In the genomic region with DNA sequence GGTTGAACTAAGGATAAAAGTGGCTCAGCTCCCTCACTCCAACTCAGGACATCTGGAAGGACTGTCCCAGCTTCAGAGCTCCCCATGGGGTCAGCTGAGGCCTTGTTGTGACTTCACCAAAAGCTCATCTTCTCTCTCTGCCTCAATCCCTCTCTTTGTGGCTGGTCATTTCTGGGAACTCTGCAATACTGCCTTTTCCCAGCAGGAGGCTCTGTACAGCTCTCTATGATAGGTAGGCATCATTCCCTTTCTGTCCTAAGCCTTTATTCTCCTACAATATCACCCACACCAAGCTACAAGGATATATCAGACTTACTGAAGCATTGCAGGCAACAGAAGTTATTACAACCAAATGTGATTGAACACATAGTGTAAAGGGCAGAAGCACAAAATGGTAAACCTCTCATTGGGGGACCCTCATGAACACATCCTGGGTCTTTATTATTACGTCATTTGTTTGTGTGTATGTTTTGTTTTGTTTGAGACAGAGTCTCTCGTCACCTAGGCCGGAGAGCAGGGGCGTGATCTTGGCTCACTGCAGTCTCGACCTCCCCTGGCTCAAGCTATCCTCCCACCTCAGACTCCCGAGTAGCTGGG, we compare ENCODE assay signal across 8 cellular contexts. TPM values are rescaled to one million over a fixed set of nuclear protein-coding genes. Genes with fewer than 3 reads are reported as not detected.
A peak's percentile ranks its signal among the peaks of the same experiment; 100 is the strongest.
DNase-seq lines count a peak whose midpoint lies in the region; ATAC-seq, FAIRE-seq and TF ChIP-seq lines count a peak whose summit lies in the region.

No MANE protein-coding gene starts in this region.

- no peak overlapping the region for H3K27ac Mint-ChIP-seq in memory B cell

- no peaks in the 10 kb centered on the region for H3K4me1 Mint-ChIP-seq in memory B cell

- no peaks in the 10 kb centered on the region for H3K9me3 Mint-ChIP-seq in memory B cell

- POLR2A ChIA-PET in BJ (lab: Charles Lee), result no interaction called here

- TF ChIP-seq CTCF in BJ (IDR thresholded peaks at IDR 0.05; ENCODE audit: insufficient read depth, low read depth, low read length), result peak; percentile 41; the same call in 1 of the 2 replicates
- TF ChIP-seq CTCF in adrenal gland (IDR thresholded peaks at IDR 0.05), result peak in 5 of 6 experiments; percentile 9 to 40 (median 33)

- DNase-seq in BJ (ENCODE audit: low read depth), result no peak
- no peak for DNase-seq in GM12892 (ENCODE audit: insufficient read length)
- peak in 2 of 7 donors; percentile 13 to 34 for DNase-seq in adrenal gland
- DNase-seq in memory B cell (ENCODE audit: low spot score in 2 of 2), result peak; percentile 15 to 21
- DNase-seq in T1000 (lab: John Stamatoyannopoulos, UW), result no peak
- no peak for DNase-seq in central memory CD4-positive, alpha-beta T cell
- no peak for DNase-seq in middle frontal gyrus (ENCODE audit: extremely low spot score, low spot score)

- CTCF ChIA-PET in BJ (lab: Yijun Ruan, JAX), result interaction anchor here (0.8 to 1.0 kb wide), 2 partner anchors 21 to 99 kb away, joined by 3 read pairs; no protein-coding TSS in a partner anchor

- no peaks in the 10 kb centered on the region for H3K9me3 ChIP-seq in adrenal gland (replicated peaks in 1 of 3)

- no peak overlapping the region for H3K4me3 Mint-ChIP-seq in memory B cell

- H3K36me3 ChIP-seq in BJ (ENCODE audit: control insufficient read depth, insufficient read depth, low read length), result no peaks in the 10 kb centered on the region
- H3K36me3 ChIP-seq in adrenal gland (replicated peaks in 1 of 2), result no peaks in the 10 kb centered on the region

- no peaks in the 10 kb centered on the region for H3K4me1 ChIP-seq in adrenal gland (replicated peaks in 1 of 2)

- H3K27ac ChIP-seq in adrenal gland, result no peak overlapping the region

- H3K36me3 Mint-ChIP-seq in memory B cell, result no peaks in the 10 kb centered on the region

- no peaks in the 10 kb centered on the region for H3K27me3 Mint-ChIP-seq in memory B cell

- ATAC-seq in HG03432 (IDR thresholded peaks at IDR 0.05; ENCODE audit: unreplicated experiment) (peak; percentile 77), memory B cell (ENCODE audit: low read depth) (no peak)

- 88 to 95% (median 90%) methylated on average over 6 of the region's 6 CpGs for WGBS in adrenal gland, 4 donors

- intact Hi-C loops in adrenal gland (cut with DNase I), result no loop called here

- no peak for TF ChIP-seq POLR2A in GM12892 (IDR thresholded peaks at IDR 0.05; ENCODE audit: low read depth, low read length)
- no peak for TF ChIP-seq POLR2A in adrenal gland (IDR thresholded peaks at IDR 0.05)

- FAIRE-seq in GM12892 (lab: Jason Lieb, UNC), result peak; percentile 77

- H3K27me3 ChIP-seq in BJ (ENCODE audit: control insufficient read depth, insufficient read depth, low read length) (0 out of 2 replicates have a peak, but pooled peaks cover 2% of the 10 kb centered on the region), adrenal gland (no peaks in the 10 kb centered on the region)

- H3K4me3 ChIP-seq in BJ (ENCODE audit: low read depth, low read length), result no peak overlapping the region
- no peak overlapping the region for H3K4me3 ChIP-seq in adrenal gland

RNA-seq across cellular contexts. Expression of a gene that starts 36.7 kb away (rescaled TPM):
- polyA plus RNA-seq in BJ (2011; rRNA removed) (not detected in 2 replicates), adrenal gland (not detected)
- not detected in 2 replicates for polyA minus RNA-seq in BJ (2011; rRNA and poly(A)+ RNA removed)
- not detected for polyA plus RNA-seq in GM12892 (2012; ENCODE audit: missing spikeins)
- total RNA-seq in adrenal gland, result not detected

Comparison
In these comparisons a context has a peak if more than half of its experiments do, and no peak if none do; other contexts are left out.
1. DNase-seq: peak in memory B cell (2 of 2); none in BJ (single experiment), GM12892 (single experiment), T1000 (single experiment), central memory CD4-positive, alpha-beta T cell (single experiment) and middle frontal gyrus (single experiment).